9 cellular contexts compared by ENCODE assay signal in genomic region chr2:161243873-161244272, GRCh38.
DNase-seq lines count a peak whose midpoint lies in the region; ATAC-seq, FAIRE-seq and TF ChIP-seq lines count a peak whose summit lies in the region.
"Had no signal": no experiment of that assay in that cellular context is flagged by ENCODE, and none has a peak within 500 bp of the region (broad histone marks: within the 10 kb centered on the region; RNA-seq: fewer than 3 reads in every experiment).

No MANE protein-coding gene starts in this region.

- H4K20me1 ChIP-seq in HepG2 (ENCODE audit: insufficient read depth, low read length) = no peaks in the 10 kb centered on the region

- TF ChIP-seq CTCF in HepG2 (CRISPR knock-in tag; IDR thresholded peaks at IDR 0.05) = no peak
- TF ChIP-seq CTCF in right lobe of liver (IDR thresholded peaks at IDR 0.05) = no peak

- H3K27me3 ChIP-seq in HepG2 (ENCODE audit: control insufficient read depth in 1 of 2, insufficient read depth in 2 of 2, low read length in 2 of 2) (peaks cover 1 to 27% of the 10 kb centered on the region in 2 experiments; a peak in 4 of 5 replicates), right lobe of liver (no peaks in the 10 kb centered on the region)
- H3K27me3 ChIP-seq: SJSA1 had no signal

- 8% methylated on average over 6 of the region's 6 CpGs for WGBS in HepG2 (ENCODE audit: low lambda C conversion rate)
- 81% methylated on average over 6 of the region's 6 CpGs for WGBS in right lobe of liver (ENCODE audit: insufficient coverage, low coverage, low lambda C conversion rate, missing lambda C conversion rate)

- no peak for TF ChIP-seq RAD21 in HepG2 (CRISPR knock-in tag; IDR thresholded peaks at IDR 0.05)

- DNase-seq in HepG2 (ENCODE audit: low spot score) = no peak
- no peak for DNase-seq in right lobe of liver
- no peak for DNase-seq in activated T-cell treated with anti-CD3 and anti-CD28 coated beads, Interleukin-2, amount 50 U/mL, for 4 hours
- DNase-seq in left colon = no peak
- DNase-seq in cerebellar nuclear complex (lab: John Stamatoyannopoulos, UW) = no peak
- no peak for DNase-seq in G401 (ENCODE audit: low spot score)
- DNase-seq in posterior cingulate gyrus = no peak

- H3K9me3 Mint-ChIP-seq in activated T-cell treated with anti-CD3 and anti-CD28 coated beads, Interleukin-2, amount 50 U/mL, for 4 hours = no peaks in the 10 kb centered on the region

- POLR2A ChIA-PET in HepG2 (lab: Yijun Ruan, JAX) = interaction anchor here (0.7 to 1.2 kb wide), 2 partner anchors 13 to 76 kb away, joined by 3 read pairs; no protein-coding TSS in a partner anchor

- in situ Hi-C loops in HepG2 (cut with HindIII; ENCODE audit: extremely low pct_ligation_motif_present, low pct_unique_long_range_greater_than_20kb) (no loop called here), G401 (cut with HindIII; ENCODE audit: low sequenced_read_pairs) (no loop called here)

- peak overlapping the region; percentile 86 for H3K4me3 Mint-ChIP-seq in activated T-cell treated with anti-CD3 and anti-CD28 coated beads, Interleukin-2, amount 50 U/mL, for 4 hours

- peaks cover 59% of the 10 kb centered on the region for H3K4me1 Mint-ChIP-seq in activated T-cell treated with anti-CD3 and anti-CD28 coated beads, Interleukin-2, amount 50 U/mL, for 4 hours (ENCODE audit: low read depth)

- TF ChIP-seq POLR2A in HepG2 (IDR thresholded peaks at IDR 0.05; ENCODE audit: insufficient read depth in 1 of 2, low read depth in 2 of 2, low read length in 2 of 2) (no peak), right lobe of liver (IDR thresholded peaks at IDR 0.05) (no peak)

- H3K36me3 ChIP-seq in HepG2 (replicated peaks in 1 of 2; ENCODE audit: control insufficient read depth in 1 of 2, insufficient read depth in 2 of 2, low read length in 2 of 2) (no peaks in the 10 kb centered on the region), right lobe of liver (no peaks in the 10 kb centered on the region)
- H3K36me3 ChIP-seq: SJSA1 had no signal

- intact Hi-C loops in HepG2 (cut with micrococcal nuclease; ENCODE audit: unreplicated experiment) = loop anchor here (1.0 to 10.0 kb wide), 2 partner anchors 8 to 311 kb away; no protein-coding TSS in a partner anchor
- intact Hi-C loops in right lobe of liver (cut with DNase I) = no loop called here
- intact Hi-C loops in left colon (cut with DNase I, micrococcal nuclease) = no loop called here
- intact Hi-C loops in posterior cingulate gyrus (cut with DNase I) = no loop called here

- no peak for TF ChIP-seq EP300 in HepG2 (IDR thresholded peaks at IDR 0.05; ENCODE audit: low read depth in 2 of 2, low read length in 2 of 2)
- no peak for TF ChIP-seq EP300 in HepG2 (CRISPR knock-in tag; IDR thresholded peaks at IDR 0.05; ENCODE audit: borderline replicate concordance)

- CTCF ChIA-PET in HepG2 (lab: Yijun Ruan, JAX; ENCODE audit: low intra/inter-chr PET ratio, low total read pairs) = no interaction called here

- H3K4me1 ChIP-seq in HepG2 (ENCODE audit: insufficient read depth, low read length) = peaks cover 10% of the 10 kb centered on the region
- H3K4me1 ChIP-seq in right lobe of liver = peaks cover 0 to 3% (median 0%) of the 10 kb centered on the region in 4 donors

- peak overlapping the region; percentile 90 for H3K4me2 ChIP-seq in HepG2 (ENCODE audit: low read depth, low read length)

- no peaks in the 10 kb centered on the region for H3K9me3 ChIP-seq in HepG2 (ENCODE audit: low read length)
- no peaks in the 10 kb centered on the region for H3K9me3 ChIP-seq in right lobe of liver
- H3K9me3 ChIP-seq: SJSA1 had no signal

- no TSS peak for BruUV-seq in HepG2 (replicated peaks; lab: Mats Ljungman, UMichigan)

- ATAC-seq in HepG2 (peak; percentile 42), right lobe of liver (no peak), left colon (peak; percentile 58), HG03097 (IDR thresholded peaks at IDR 0.05; ENCODE audit: low FRiP score, unreplicated experiment) (no peak)
- ATAC-seq in activated T-cell treated with anti-CD3 and anti-CD28 coated beads, Interleukin-2, amount 50 U/mL, for 4 hours = no peak

- H3K4me3 ChIP-seq in HepG2 (replicated peaks in 1 of 3; ENCODE audit: insufficient read depth in 1 of 3, low read depth in 2 of 3, low read length in 3 of 3) (peak overlapping the region; percentile 59 to 72 (median 66); a peak in 5 of 6 replicates), right lobe of liver (peak overlapping the region in 1 of 3 donors; percentile 61)
- H3K4me3 ChIP-seq: SJSA1 had no signal

- no peak overlapping the region for H3K27ac ChIP-seq in HepG2 (ENCODE audit: extremely low read length, insufficient read depth, low read length)
- peak overlapping the region in 1 of 3 donors; percentile 5 for H3K27ac ChIP-seq in right lobe of liver
- H3K27ac ChIP-seq: SJSA1 had no signal

- H3K79me2 ChIP-seq in HepG2 (ENCODE audit: insufficient read depth, low read length) = no peaks in the 10 kb centered on the region

- H3K27me3 Mint-ChIP-seq in activated T-cell treated with anti-CD3 and anti-CD28 coated beads, Interleukin-2, amount 50 U/mL, for 4 hours (ENCODE audit: low read depth) = no peaks in the 10 kb centered on the region

- peak overlapping the region; percentile 68 for H2AFZ ChIP-seq in HepG2 (ENCODE audit: low read length)

- no peak for FAIRE-seq in HepG2 (lab: Jason Lieb, UNC)

- no peak overlapping the region for H3K9ac ChIP-seq in HepG2 (ENCODE audit: insufficient read depth, low read depth, low read length)

- no peaks in the 10 kb centered on the region for H3K36me3 Mint-ChIP-seq in activated T-cell treated with anti-CD3 and anti-CD28 coated beads, Interleukin-2, amount 50 U/mL, for 4 hours (ENCODE audit: insufficient read depth)

TF ChIP-seq in HepG2, 621 proteins besides CTCF, POLR2A, EP300 and RAD21:
- TF ChIP-seq MEIS2 (CRISPR knock-in tag; IDR thresholded peaks at IDR 0.05) (no peak), REPIN1 (CRISPR knock-in tag; IDR thresholded peaks at IDR 0.05; ENCODE audit: borderline replicate concordance, low read depth) (0 out of 2 replicates have a peak, but pooled peaks have one; percentile 3), KLF9 (CRISPR knock-in tag; IDR thresholded peaks at IDR 0.05; ENCODE audit: low read depth) (no peak)
TF ChIP-seq in HepG2: peak in this region for 1.

Comparison
In these comparisons a context has a peak if more than half of its experiments do, and no peak if none do; other contexts are left out.
1. ATAC-seq: peak in HepG2 (single experiment) and left colon (single experiment); none in right lobe of liver (0 of 4), activated T-cell treated with anti-CD3 and anti-CD28 coated beads, Interleukin-2, amount 50 U/mL, for 4 hours (0 of 2) and HG03097 (single experiment).